27 cellular contexts compared by ENCODE assay signal in genomic region chr1:9768983-9769382, GRCh38.
"Had no signal": no experiment of that assay in that cellular context is flagged by ENCODE, and none has a peak within 500 bp of the region (broad histone marks: within the 10 kb centered on the region; RNA-seq: fewer than 3 reads in every experiment).

No MANE protein-coding gene starts in this region.

- H3K4me3 ChIP-seq: adrenal gland, body of pancreas, coronary artery, heart right ventricle, lower lobe of right lung, neural progenitor cell, right atrium auricular region, testis, uterus had no signal

- H3K27me3 ChIP-seq: adrenal gland, body of pancreas, heart right ventricle, neural progenitor cell, right atrium auricular region, testis, uterus had no signal

- H3K27ac Mint-ChIP-seq: activated CD4-positive, alpha-beta T cell treated with anti-CD3 and anti-CD28 coated beads for 36 hours; activated naive CD4-positive, alpha-beta T cell treated with anti-CD3 and anti-CD28 coated beads for 36 hours; activated naive CD8-positive, alpha-beta T cell treated with anti-CD3 and anti-CD28 coated beads for 36 hours; activated T-helper 1 cell treated with anti-CD3 and anti-CD28 coated beads, Interleukin-12 subunit alpha, Interleukin-12 subunit beta, Interleukin-2, Interleukin-4 antibody, amounts not matched to agents 30 ng/mL and 10 ng/mL and 1 ng/mL, durations not matched to agents 14 hours and 24 hours and 36 hours; neural progenitor cell had no signal

- H3K9me3 Mint-ChIP-seq: activated naive CD4-positive, alpha-beta T cell treated with anti-CD3 and anti-CD28 coated beads for 36 hours; activated naive CD8-positive, alpha-beta T cell treated with anti-CD3 and anti-CD28 coated beads for 36 hours; activated T-helper 1 cell treated with anti-CD3 and anti-CD28 coated beads, Interleukin-12 subunit alpha, Interleukin-12 subunit beta, Interleukin-2, Interleukin-4 antibody, amounts not matched to agents 30 ng/mL and 10 ng/mL and 1 ng/mL, durations not matched to agents 14 hours and 24 hours and 36 hours; effector memory CD8-positive, alpha-beta T cell; natural killer cell; neural progenitor cell had no signal

- H3K9ac ChIP-seq: neural progenitor cell had no signal

- H3K36me3 ChIP-seq: uterus had no signal

- H2AFZ ChIP-seq: neural progenitor cell had no signal

- DNase-seq: activated CD4-positive, alpha-beta T cell treated with anti-CD3 and anti-CD28 coated beads, Interleukin-2, amount 50 U/mL, for 4 hours; activated CD4-positive, CD25-positive, alpha-beta regulatory T cell; activated effector memory CD4-positive, alpha-beta T cell treated with anti-CD3 and anti-CD28 coated beads, Interleukin-2, amount 50 U/mL, for 16 hours; activated naive CD8-positive, alpha-beta T cell treated with anti-CD3 and anti-CD28 coated beads for 36 hours; activated T-cell treated with anti-CD3 and anti-CD28 coated beads for 4 hours; adrenal gland; body of pancreas; effector memory CD8-positive, alpha-beta T cell; foreskin fibroblast; heart right ventricle; kidney glomerular epithelial cell; lower lobe of right lung; mesenchymal stem cell; natural killer cell; occipital lobe; stimulated activated CD4-positive, alpha-beta T cell treated with anti-CD3 and anti-CD28 coated beads, Interleukin-4, amount 100 ng/mL, for 1 hour; testis; trophoblast cell; uterus had no signal

- H3K4me1 ChIP-seq: body of pancreas, right atrium auricular region, testis, uterus had no signal

- H3K27ac ChIP-seq: adrenal gland, body of pancreas, coronary artery, heart right ventricle, lower lobe of right lung, neural progenitor cell, right atrium auricular region, testis, uterus had no signal

- H3K36me3 Mint-ChIP-seq: natural killer cell had no signal

- H3K4me2 ChIP-seq: neural progenitor cell had no signal

- H3K9me3 ChIP-seq: adrenal gland, body of pancreas, heart right ventricle, lower lobe of right lung, right atrium auricular region, testis, uterus had no signal

- ATAC-seq: body of pancreas; effector memory CD8-positive, alpha-beta T cell; heart right ventricle; left lobe of liver; lower lobe of right lung; stimulated activated naive CD8-positive, alpha-beta T cell treated with anti-CD3 and anti-CD28 coated beads, Interleukin-15, Interleukin-2, amounts not matched to agents 100 U/mL and 50 U/mL, for 24 hours had no signal

- H3K4me3 Mint-ChIP-seq: activated CD4-positive, alpha-beta T cell treated with anti-CD3 and anti-CD28 coated beads for 36 hours; activated naive CD4-positive, alpha-beta T cell treated with anti-CD3 and anti-CD28 coated beads for 36 hours; activated naive CD8-positive, alpha-beta T cell treated with anti-CD3 and anti-CD28 coated beads for 36 hours; activated T-helper 1 cell treated with anti-CD3 and anti-CD28 coated beads, Interleukin-12 subunit alpha, Interleukin-12 subunit beta, Interleukin-2, Interleukin-4 antibody, amounts not matched to agents 30 ng/mL and 10 ng/mL and 1 ng/mL, durations not matched to agents 14 hours and 24 hours and 36 hours; effector memory CD8-positive, alpha-beta T cell; natural killer cell; neural progenitor cell had no signal

- H3K27me3 Mint-ChIP-seq: activated CD4-positive, alpha-beta T cell treated with anti-CD3 and anti-CD28 coated beads for 36 hours; activated naive CD8-positive, alpha-beta T cell treated with anti-CD3 and anti-CD28 coated beads for 36 hours; effector memory CD8-positive, alpha-beta T cell had no signal
